8 cellular contexts compared by ENCODE assay signal in genomic region chr1:77759090-77760028, GRCh38.
A peak's percentile ranks its signal among the peaks of the same experiment; 100 is the strongest.
DNase-seq lines count a peak whose midpoint lies in the region; ATAC-seq and TF ChIP-seq lines count a peak whose summit lies in the region.

Gene USP33 (minus strand): TSS chr1:77759852. CDS start chr1:77741697, 18,155 bp downstream.

- DNase-seq in DMS 273 (lab: John Stamatoyannopoulos, UW; ENCODE audit: unreplicated experiment) (peak; percentile 95), OCI-M2 (lab: John Stamatoyannopoulos, UW; ENCODE audit: unreplicated experiment) (peak; percentile 33), activated T-cell treated with anti-CD3 and anti-CD28 coated beads for 48 hours (ENCODE audit: low read depth) (peak; percentile 92), erythroblast (lab: John Stamatoyannopoulos, UW) (peak; percentile 88 to 92)
- peak; percentile 81 for DNase-seq in stimulated activated CD8-positive, alpha-beta memory T cell treated with anti-CD3 and anti-CD28 coated beads, Interleukin-7, amount 100 ng/mL, for 24 hours (ENCODE audit: low read depth)

- H3K27me3 ChIP-seq in HUES6 (ENCODE audit: control insufficient read depth, insufficient read depth, low read length): no peaks in the 10 kb centered on the region
- no peaks in the 10 kb centered on the region for H3K27me3 ChIP-seq in mucosa of stomach (ENCODE audit: control insufficient read depth, insufficient read depth, low read length)

- peak within 1 kb of the TSS; percentile 91 for H3K9ac ChIP-seq in HUES6 (ENCODE audit: low read length)
- H3K9ac ChIP-seq in mucosa of stomach (ENCODE audit: low read length): peak within 1 kb of the TSS; percentile 92

- peak; percentile 96 for ATAC-seq in GM21423 (IDR thresholded peaks at IDR 0.05; ENCODE audit: unreplicated experiment)

- peak within 1 kb of the TSS; percentile 98 for H3K4me3 ChIP-seq in HUES6 (ENCODE audit: low read depth, low read length)
- peak within 1 kb of the TSS; percentile 57 for H3K4me3 ChIP-seq in mucosa of stomach (ENCODE audit: low read length)

- H3K9me3 ChIP-seq in HUES6 (ENCODE audit: control insufficient read depth, insufficient read depth, low read depth, low read length) (no peaks in the 10 kb centered on the region), mucosa of stomach (ENCODE audit: control insufficient read depth, low read length) (no peaks in the 10 kb centered on the region)

- H3K36me3 ChIP-seq in HUES6 (ENCODE audit: control insufficient read depth, insufficient read depth, low read length) (no peaks in the 10 kb centered on the region), mucosa of stomach (ENCODE audit: control insufficient read depth, insufficient read depth, low read length) (no peaks in the 10 kb centered on the region)

- peak; percentile 79 for TF ChIP-seq POLR2A in erythroblast (IDR thresholded peaks at IDR 0.05; ENCODE audit: low read length)

- peak within 1 kb of the TSS; percentile 87 for H3K27ac ChIP-seq in HUES6 (ENCODE audit: low read depth, low read length)

- H3K4me1 ChIP-seq in HUES6 (ENCODE audit: control insufficient read depth, insufficient read depth, low read length) (peaks cover 8% of the 10 kb centered on the region; the same call in 1 of the 2 replicates), mucosa of stomach (ENCODE audit: control insufficient read depth, insufficient read depth, low read length) (peaks cover 22% of the 10 kb centered on the region)

Comparison
In these comparisons a context has a peak if more than half of its experiments do, and no peak if none do; other contexts are left out.
1. Peak in every context shown above with its lines: DNase-seq, ATAC-seq, H3K4me3 ChIP-seq and H3K27ac ChIP-seq.
2. DNase-seq: peak in every context shown above with its lines; median percentile 95 in DMS 273; 92 in activated T-cell treated with anti-CD3 and anti-CD28 coated beads for 48 hours; 90 in erythroblast; 81 in stimulated activated CD8-positive, alpha-beta memory T cell treated with anti-CD3 and anti-CD28 coated beads, Interleukin-7, amount 100 ng/mL, for 24 hours; 33 in OCI-M2.